1 cellular context compared by ENCODE assay signal in genomic region chr14:24187538-24187915, GRCh38.
TF ChIP-seq lines count a peak whose summit lies in the region.

No MANE protein-coding gene starts in this region.

TF ChIP-seq in GM12878, 131 proteins besides CTCF, POLR2A, EP300 and RAD21:
- TF ChIP-seq BRCA1 (IDR thresholded peaks at IDR 0.05; ENCODE audit: low read depth, low read length): no peak
- no peak for TF ChIP-seq SREBF2 (IDR thresholded peaks at IDR 0.05; ENCODE audit: low read length)
- TF ChIP-seq EZH2 (IDR thresholded peaks at IDR 0.05; ENCODE audit: borderline replicate concordance, control insufficient read depth, low read depth, low read length): no peak
- no peak for TF ChIP-seq MTA2 (IDR thresholded peaks at IDR 0.05; ENCODE audit: low read depth)
- TF ChIP-seq RFX5 (IDR thresholded peaks at IDR 0.05; ENCODE audit: low read depth, low read length): no peak
- no peak for TF ChIP-seq ZZZ3 (IDR thresholded peaks at IDR 0.05; ENCODE audit: control insufficient read depth, insufficient read length, low read depth)
- no peak for TF ChIP-seq SREBF1 (IDR thresholded peaks at IDR 0.05; ENCODE audit: low read length)
- TF ChIP-seq SUPT20H (IDR thresholded peaks at IDR 0.05; ENCODE audit: borderline replicate concordance, control insufficient read depth, low read depth, low read length): no peak
- TF ChIP-seq IKZF2 (IDR thresholded peaks at IDR 0.05): no peak
- TF ChIP-seq CEBPZ (IDR thresholded peaks at IDR 0.05; ENCODE audit: low read depth, low read length): no peak
- TF ChIP-seq ZNF384 (IDR thresholded peaks at IDR 0.05; ENCODE audit: borderline replicate concordance, low read depth, low read length): no peak
